28 cellular contexts compared by ENCODE assay signal in genomic region chr15:84917452-84917851, GRCh38. TPM values are rescaled to one million over a fixed set of nuclear protein-coding genes. Genes with fewer than 3 reads are reported as not detected.
DNase-seq lines count a peak whose midpoint lies in the region; ATAC-seq, FAIRE-seq and TF ChIP-seq lines count a peak whose summit lies in the region.
"Had no signal": no experiment of that assay in that cellular context is flagged by ENCODE, and none has a peak within 500 bp of the region (broad histone marks: within the 10 kb centered on the region; RNA-seq: fewer than 3 reads in every experiment).

No MANE protein-coding gene starts in this region.

- 27% methylated on average over 1 of the region's 1 CpG for WGBS in HepG2 (ENCODE audit: low lambda C conversion rate)
- 88% methylated on average over 1 of the region's 1 CpG for WGBS in right lobe of liver (ENCODE audit: insufficient coverage, low coverage, low lambda C conversion rate, missing lambda C conversion rate)
- 80 to 96% methylated on average over 1 of the region's 1 CpG for WGBS in transverse colon (ENCODE audit: low coverage in 1 of 2), 2 donors

- no peaks in the 10 kb centered on the region for H3K27me3 Mint-ChIP-seq in nephron (ENCODE audit: low read depth)

- DNase-seq in HepG2 (ENCODE audit: low spot score): no peak
- no peak for DNase-seq in right lobe of liver
- DNase-seq in MV-4-11 (lab: John Stamatoyannopoulos, UW): peak; percentile 2
- DNase-seq in transverse colon: no peak
- DNase-seq in NCI-H2227 treated with DMSO at 0.1 percent for 48 hours (lab: John Stamatoyannopoulos, UW): no peak
- DNase-seq in NOMO-1 treated with dmso at 0.1 percent for 144 hours (lab: John Stamatoyannopoulos, UW; ENCODE audit: unreplicated experiment): no peak
- DNase-seq: CD8-positive, alpha-beta memory T cell; DMS 273 treated with DMSO at 0.1 percent for 48 hours; DMS79; EL; GDM1; GOT3; HCEC 1CT; Karpas-422; NCI-H1092 treated with DMSO at 0.1 percent for 48 hours; NCI-H1436; NCI-H187; NCI-H2171 treated with DMSO at 0.1 percent for 48 hours; NCI-H446; NCI-H524 treated with DMSO at 0.1 percent for 48 hours; NCI-H82; Right ventricle myocardium superior; RPMI8226 had no signal

- no peak overlapping the region for H2AFZ ChIP-seq in HepG2 (ENCODE audit: low read length)

- H3K27me3 ChIP-seq in HepG2 (ENCODE audit: control insufficient read depth in 1 of 2, insufficient read depth in 2 of 2, low read length in 2 of 2): no peaks in the 10 kb centered on the region; a peak in 2 of 5 replicates
- H3K27me3 ChIP-seq in right lobe of liver: no peaks in the 10 kb centered on the region
- no peaks in the 10 kb centered on the region for H3K27me3 ChIP-seq in transverse colon

- TF ChIP-seq EP300 in HepG2 (IDR thresholded peaks at IDR 0.05; ENCODE audit: low read depth in 2 of 2, low read length in 2 of 2) (no peak), HepG2 (CRISPR knock-in tag; IDR thresholded peaks at IDR 0.05; ENCODE audit: borderline replicate concordance) (no peak), transverse colon (IDR thresholded peaks at IDR 0.05; ENCODE audit: low read depth) (no peak)

- POLR2A ChIA-PET in HepG2 (lab: Yijun Ruan, JAX): interaction anchor here (0.6 kb wide), 1 partner anchor 9 kb away, joined by 3 read pairs; no protein-coding TSS in a partner anchor

- no peak for FAIRE-seq in HepG2 (lab: Jason Lieb, UNC)
- FAIRE-seq: GM12891 had no signal

- peaks cover 44% of the 10 kb centered on the region for H3K4me1 Mint-ChIP-seq in nephron
- H3K4me1 Mint-ChIP-seq: CD8-positive, alpha-beta memory T cell; IgD-negative memory B cell had no signal

- TF ChIP-seq RAD21 in HepG2 (CRISPR knock-in tag; IDR thresholded peaks at IDR 0.05): no peak

- H3K9ac ChIP-seq in HepG2 (ENCODE audit: insufficient read depth, low read depth, low read length): no peak overlapping the region

- no peak overlapping the region for H3K4me3 Mint-ChIP-seq in nephron
- H3K4me3 Mint-ChIP-seq: CD14-positive monocyte; CD8-positive, alpha-beta memory T cell; IgD-negative memory B cell had no signal

- no peaks in the 10 kb centered on the region for H3K36me3 Mint-ChIP-seq in nephron (ENCODE audit: low read depth)
- H3K36me3 Mint-ChIP-seq: CD14-positive monocyte had no signal

- TF ChIP-seq POLR2A in HepG2 (IDR thresholded peaks at IDR 0.05; ENCODE audit: insufficient read depth in 1 of 2, low read depth in 2 of 2, low read length in 2 of 2) (no peak), right lobe of liver (IDR thresholded peaks at IDR 0.05) (no peak), transverse colon (IDR thresholded peaks at IDR 0.05) (no peak)

- H3K36me3 ChIP-seq in HepG2 (replicated peaks in 1 of 2; ENCODE audit: control insufficient read depth in 1 of 2, insufficient read depth in 2 of 2, low read length in 2 of 2) (no peaks in the 10 kb centered on the region), right lobe of liver (peaks cover 0 to 6% (median 0%) of the 10 kb centered on the region in 4 donors), transverse colon (no peaks in the 10 kb centered on the region)

- no peaks in the 10 kb centered on the region for H3K9me3 Mint-ChIP-seq in nephron

- no peaks in the 10 kb centered on the region for H3K79me2 ChIP-seq in HepG2 (ENCODE audit: insufficient read depth, low read length)

- H3K27ac ChIP-seq in HepG2 (ENCODE audit: extremely low read length, insufficient read depth, low read length): no peak overlapping the region
- no peak overlapping the region for H3K27ac ChIP-seq in right lobe of liver
- no peak overlapping the region for H3K27ac ChIP-seq in transverse colon

- ATAC-seq in HepG2 (no peak), right lobe of liver (no peak)

- H3K4me3 ChIP-seq in HepG2 (replicated peaks in 1 of 3; ENCODE audit: insufficient read depth in 1 of 3, low read depth in 2 of 3, low read length in 3 of 3): no peak overlapping the region
- no peak overlapping the region for H3K4me3 ChIP-seq in right lobe of liver
- no peak overlapping the region for H3K4me3 ChIP-seq in transverse colon

- BruUV-seq in HepG2 (replicated peaks; lab: Mats Ljungman, UMichigan): no TSS peak

- no peaks in the 10 kb centered on the region for H4K20me1 ChIP-seq in HepG2 (ENCODE audit: insufficient read depth, low read length)

- intact Hi-C loops in HepG2 (cut with micrococcal nuclease; ENCODE audit: unreplicated experiment): no loop called here
- intact Hi-C loops in right lobe of liver (cut with DNase I): no loop called here
- intact Hi-C loops in transverse colon (cut with DNase I; ENCODE audit: low total_unique reads): no loop called here

- H3K9me3 ChIP-seq in HepG2 (ENCODE audit: low read length) (no peaks in the 10 kb centered on the region), right lobe of liver (no peaks in the 10 kb centered on the region), transverse colon (no peaks in the 10 kb centered on the region)

- H3K27ac Mint-ChIP-seq in nephron: peak overlapping the region in 2 of 3 experiments; percentile 16 to 26
- H3K27ac Mint-ChIP-seq: CD14-positive monocyte; CD8-positive, alpha-beta memory T cell; IgD-negative memory B cell had no signal

- in situ Hi-C loops in HepG2 (cut with HindIII; ENCODE audit: extremely low pct_ligation_motif_present, low pct_unique_long_range_greater_than_20kb) (no loop called here), transverse colon (cut with MboI; ENCODE audit: low pct_ligation_motif_present in 1 of 4, low pct_unique_long_range_greater_than_20kb in 1 of 4, low sequenced_read_pairs in 3 of 4) (loop anchor here in 1 of 4 donors (25.0 kb wide), 1 partner anchor 330 kb away; no protein-coding TSS in a partner anchor)

- CTCF ChIA-PET in HepG2 (lab: Yijun Ruan, JAX; ENCODE audit: low intra/inter-chr PET ratio, low total read pairs): no interaction called here

- H3K4me2 ChIP-seq in HepG2 (ENCODE audit: low read depth, low read length): no peak overlapping the region

- no peak for TF ChIP-seq CTCF in HepG2 (CRISPR knock-in tag; IDR thresholded peaks at IDR 0.05)
- no peak for TF ChIP-seq CTCF in right lobe of liver (IDR thresholded peaks at IDR 0.05)
- no peak for TF ChIP-seq CTCF in nephron (IDR thresholded peaks at IDR 0.05; ENCODE audit: unreplicated experiment in 3 of 3)
- TF ChIP-seq CTCF in transverse colon (IDR thresholded peaks at IDR 0.05): no peak

- peaks cover 53% of the 10 kb centered on the region for H3K4me1 ChIP-seq in HepG2 (ENCODE audit: insufficient read depth, low read length)
- peaks cover 0 to 6% (median 2%) of the 10 kb centered on the region in 4 donors for H3K4me1 ChIP-seq in right lobe of liver
- H3K4me1 ChIP-seq in transverse colon: peaks cover 0 to 18% (median 4%) of the 10 kb centered on the region in 4 donors

TF ChIP-seq in HepG2, 621 proteins besides CTCF, POLR2A, EP300 and RAD21:
- TF ChIP-seq ZNF121 (CRISPR knock-in tag; IDR thresholded peaks at IDR 0.05): 0 out of 2 replicates have a peak, but pooled peaks have one; percentile 16
- TF ChIP-seq, protein P1, sequence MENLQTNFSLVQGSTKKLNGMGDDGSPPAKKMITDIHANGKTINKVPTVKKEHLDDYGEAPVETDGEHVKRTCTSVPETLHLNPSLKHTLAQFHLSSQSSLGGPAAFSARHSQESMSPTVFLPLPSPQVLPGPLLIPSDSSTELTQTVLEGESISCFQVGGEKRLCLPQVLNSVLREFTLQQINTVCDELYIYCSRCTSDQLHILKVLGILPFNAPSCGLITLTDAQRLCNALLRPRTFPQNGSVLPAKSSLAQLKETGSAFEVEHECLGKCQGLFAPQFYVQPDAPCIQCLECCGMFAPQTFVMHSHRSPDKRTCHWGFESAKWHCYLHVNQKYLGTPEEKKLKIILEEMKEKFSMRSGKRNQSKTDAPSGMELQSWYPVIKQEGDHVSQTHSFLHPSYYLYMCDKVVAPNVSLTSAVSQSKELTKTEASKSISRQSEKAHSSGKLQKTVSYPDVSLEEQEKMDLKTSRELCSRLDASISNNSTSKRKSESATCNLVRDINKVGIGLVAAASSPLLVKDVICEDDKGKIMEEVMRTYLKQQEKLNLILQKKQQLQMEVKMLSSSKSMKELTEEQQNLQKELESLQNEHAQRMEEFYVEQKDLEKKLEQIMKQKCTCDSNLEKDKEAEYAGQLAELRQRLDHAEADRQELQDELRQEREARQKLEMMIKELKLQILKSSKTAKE (CRISPR knock-in tag; IDR thresholded peaks at IDR 0.05; ENCODE audit: borderline replicate concordance): no peak
TF ChIP-seq in HepG2: peak in this region for 1.

RNA-seq across cellular contexts. Expression of gene SLC28A1, which starts 33.0 kb away (rescaled TPM):
- 0.31 and 0.39 TPM in 2 replicates for total RNA-seq in HepG2 (2016; rRNA removed; fragmentation: Illumina TruSeq; extraction: Trizol)
- total RNA-seq in HepG2 (2016; cell fraction: cytosol; rRNA removed; fragmentation: Illumina TruSeq; extraction: Trizol; ENCODE audit: low read depth): not detected in 2 replicates
- total RNA-seq in HepG2 (2016; cell fraction: insoluble cytoplasmic fraction; rRNA removed; fragmentation: Illumina TruSeq; extraction: Trizol): 0.21 and 0.43 TPM in 2 replicates
- total RNA-seq in HepG2 (2016; cell fraction: membrane; rRNA removed; fragmentation: Illumina TruSeq; extraction: Trizol): 0.14 and 0.15 TPM in 2 replicates
- total RNA-seq in HepG2 (2016; cell fraction: nucleus; rRNA removed; fragmentation: Illumina TruSeq; extraction: Trizol): 0.28 and 0.59 TPM in 2 replicates
- 5.8 and 8.6 TPM in 2 replicates for polyA plus RNA-seq in HepG2 (2011; rRNA removed)
- 3.5 and 4.1 TPM in 2 replicates for polyA plus RNA-seq in HepG2 (2011; cell fraction: cytosol; rRNA removed)
- 15.9 and 18.6 TPM in 2 replicates for polyA plus RNA-seq in HepG2 (2011; cell fraction: nucleus; rRNA removed)
- 4.6 and 13.0 TPM in 2 replicates for polyA plus RNA-seq in HepG2 (2012)
- polyA plus RNA-seq in HepG2 (2016; cell fraction: cytosol; fragmentation: Illumina TruSeq; extraction: Trizol; ENCODE audit: low read depth): 0.06 TPM in 1 of 2 replicates, not detected in the other
- polyA plus RNA-seq in HepG2 (2016; cell fraction: insoluble cytoplasmic fraction; fragmentation: Illumina TruSeq; extraction: Trizol; ENCODE audit: low read depth): 0.19 and 0.36 TPM in 2 replicates
- 0.09 and 0.14 TPM in 2 replicates for polyA plus RNA-seq in HepG2 (2016; cell fraction: membrane; fragmentation: Illumina TruSeq; extraction: Trizol; ENCODE audit: low read depth)
- polyA plus RNA-seq in HepG2 (2016; cell fraction: nucleus; fragmentation: Illumina TruSeq; extraction: Trizol; ENCODE audit: insufficient read depth, low read depth): 0.67 and 1.0 TPM in 2 replicates
- 15.2 TPM in 1 of 2 replicates, not detected in the other for polyA minus RNA-seq in HepG2 (2011; rRNA and poly(A)+ RNA removed; ENCODE audit: low replicate concordance)
- polyA minus RNA-seq in HepG2 (2011; cell fraction: cytosol; rRNA and poly(A)+ RNA removed): 2.1 and 2.8 TPM in 2 replicates
- 8.0 and 10.1 TPM in 2 replicates for polyA minus RNA-seq in HepG2 (2011; cell fraction: nucleus; rRNA and poly(A)+ RNA removed)
- 10 to 100 TPM; 33.2 to 75.4 (median 49.9) TPM for total RNA-seq in right lobe of liver
- not detected for total RNA-seq in transverse colon
- total RNA-seq: A673; CD8-positive, alpha-beta memory T cell had no signal
- polyA plus RNA-seq: CD14-positive monocyte; CD8-positive, alpha-beta memory T cell; IgD-negative memory B cell had no signal

Comparison
In these comparisons a context has a peak if more than half of its experiments do, and no peak if none do; other contexts are left out.
1. RNA of gene SLC28A1, which starts 33.0 kb away (total RNA-seq): 33.2 to 75.4 TPM in right lobe of liver; 0.14 to 0.59 TPM in HepG2 and not detected in transverse colon; every median in the first group is over 10 times any median in the second.